Comparison of ENCODE assay signal across 9 cellular contexts in the genomic region with DNA sequence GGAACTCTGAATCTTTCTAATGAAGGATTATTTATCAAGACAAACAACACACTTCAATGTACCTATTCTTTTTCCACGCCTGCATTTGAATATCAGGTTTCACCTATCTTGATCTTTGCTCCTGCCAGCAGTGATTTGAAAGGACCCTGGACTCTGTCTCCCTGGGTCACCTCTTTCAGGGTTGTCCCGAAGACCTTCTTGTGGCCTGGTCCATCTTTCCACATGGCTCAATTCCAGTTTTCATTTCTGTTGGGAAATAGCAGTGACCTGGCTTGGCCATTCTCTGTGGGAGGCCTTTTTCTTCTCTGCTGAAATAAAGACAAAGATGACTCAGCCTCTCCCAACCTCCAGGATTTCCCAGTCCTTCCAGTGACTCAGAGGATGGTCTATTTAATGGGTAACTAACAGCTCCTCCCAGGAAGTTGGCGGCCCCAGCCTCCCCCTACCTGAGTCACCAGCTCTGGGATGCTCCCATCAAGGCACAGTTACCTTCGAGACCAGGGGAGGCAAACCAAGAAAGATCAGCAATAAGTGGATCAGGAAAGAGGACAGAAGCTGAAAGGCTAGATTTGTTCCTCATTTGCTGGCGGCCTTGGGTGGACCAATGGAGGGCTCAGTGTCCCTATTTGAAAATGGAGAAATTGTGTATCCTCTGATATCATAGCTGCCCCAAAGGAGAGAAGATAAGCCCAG. TPM values are rescaled to one million over a fixed set of nuclear protein-coding genes. Genes with fewer than 3 reads are reported as not detected.
A peak's percentile ranks its signal among the peaks of the same experiment; 100 is the strongest.
DNase-seq lines count a peak whose midpoint lies in the region; ATAC-seq, FAIRE-seq and TF ChIP-seq lines count a peak whose summit lies in the region.
"Had no signal": no experiment of that assay in that cellular context is flagged by ENCODE, and none has a peak within 500 bp of the region (broad histone marks: within the 10 kb centered on the region; RNA-seq: fewer than 3 reads in every experiment).

No MANE protein-coding gene starts in this region.

- FAIRE-seq in A204.1 (lab: Jason Lieb, UNC), result peak; percentile 99
- FAIRE-seq: GM12878 had no signal

- peak overlapping the region; percentile 34 for H3K4me3 Mint-ChIP-seq in activated T-helper 17 cell treated with anti-CD3 and anti-CD28 coated beads, Interleukin-2, amount 50 U/mL, for 72 hours
- no peak overlapping the region for H3K4me3 Mint-ChIP-seq in natural killer cell treated with Interleukin-12 subunit alpha and Interleukin-12 subunit beta and Interleukin-15 and Interleukin-18, amount 100 ng/mL, for 72 hours

- CTCF ChIA-PET in HEK293T (lab: Yijun Ruan, JAX), result interaction anchor here (1.3 kb wide), 1 partner anchor 50 kb away, joined by 3 read pairs; no protein-coding TSS in a partner anchor

- no peaks in the 10 kb centered on the region for H3K9me3 Mint-ChIP-seq in activated T-helper 17 cell treated with anti-CD3 and anti-CD28 coated beads, Interleukin-2, amount 50 U/mL, for 72 hours
- H3K9me3 Mint-ChIP-seq in natural killer cell treated with Interleukin-12 subunit alpha and Interleukin-12 subunit beta and Interleukin-15 and Interleukin-18, amount 100 ng/mL, for 72 hours, result no peaks in the 10 kb centered on the region

- H3K27ac Mint-ChIP-seq in activated T-helper 17 cell treated with anti-CD3 and anti-CD28 coated beads, Interleukin-2, amount 50 U/mL, for 72 hours, result peak overlapping the region; percentile 67
- no peak overlapping the region for H3K27ac Mint-ChIP-seq in natural killer cell treated with Interleukin-12 subunit alpha and Interleukin-12 subunit beta and Interleukin-15 and Interleukin-18, amount 100 ng/mL, for 72 hours

- in situ Hi-C loops in KBM-7 (cut with MboI; ENCODE audit: low pct_unique_long_range_greater_than_20kb, low sequenced_read_pairs), result no loop called here

- POLR2A ChIA-PET in HEK293T (lab: Yijun Ruan, JAX), result interaction anchor here (0.6 kb wide), 1 partner anchor 11 kb away, joined by 4 read pairs; no protein-coding TSS in a partner anchor

- ATAC-seq in activated T-helper 17 cell treated with anti-CD3 and anti-CD28 coated beads, Interleukin-2, amount 50 U/mL, for 72 hours (replicated peaks), result peak; percentile 73
- no peak for ATAC-seq in natural killer cell treated with Interleukin-12 subunit alpha and Interleukin-12 subunit beta and Interleukin-15 and Interleukin-18, amount 100 ng/mL, for 72 hours
- ATAC-seq in GM19035 (IDR thresholded peaks at IDR 0.05; ENCODE audit: unreplicated experiment), result no peak
- ATAC-seq: GM12878 had no signal

- peaks cover 26% of the 10 kb centered on the region for H3K4me1 Mint-ChIP-seq in activated T-helper 17 cell treated with anti-CD3 and anti-CD28 coated beads, Interleukin-2, amount 50 U/mL, for 72 hours
- H3K4me1 Mint-ChIP-seq in natural killer cell treated with Interleukin-12 subunit alpha and Interleukin-12 subunit beta and Interleukin-15 and Interleukin-18, amount 100 ng/mL, for 72 hours (ENCODE audit: low read depth in 2 of 2), result peaks cover 6 to 10% of the 10 kb centered on the region in 2 donors

- no peaks in the 10 kb centered on the region for H3K36me3 Mint-ChIP-seq in activated T-helper 17 cell treated with anti-CD3 and anti-CD28 coated beads, Interleukin-2, amount 50 U/mL, for 72 hours (ENCODE audit: low read depth)
- H3K36me3 Mint-ChIP-seq in natural killer cell treated with Interleukin-12 subunit alpha and Interleukin-12 subunit beta and Interleukin-15 and Interleukin-18, amount 100 ng/mL, for 72 hours, result no peaks in the 10 kb centered on the region

- H3K27me3 Mint-ChIP-seq in activated T-helper 17 cell treated with anti-CD3 and anti-CD28 coated beads, Interleukin-2, amount 50 U/mL, for 72 hours, result no peaks in the 10 kb centered on the region
- H3K27me3 Mint-ChIP-seq in natural killer cell treated with Interleukin-12 subunit alpha and Interleukin-12 subunit beta and Interleukin-15 and Interleukin-18, amount 100 ng/mL, for 72 hours, result peaks cover 20 to 32% of the 10 kb centered on the region in 2 donors

- peak; percentile 32 for DNase-seq in HEK293T (ENCODE audit: extremely low spot score)
- DNase-seq in kidney tubule cell (ENCODE audit: low spot score), result peak; percentile 99
- DNase-seq in natural killer cell treated with Interleukin-12 subunit alpha and Interleukin-12 subunit beta and Interleukin-15 and Interleukin-18, amount 100 ng/mL, for 72 hours (ENCODE audit: low spot score), result no peak
- DNase-seq in KBM-7, result no peak
- DNase-seq in stimulated activated CD4-positive, alpha-beta T cell treated with anti-CD3 and anti-CD28 coated beads, Interleukin-4, amount 100 ng/mL, for 4 hours, result no peak

TF ChIP-seq in HEK293T, 16 proteins besides CTCF, POLR2A, EP300 and RAD21:
- TF ChIP-seq HDGF (IDR thresholded peaks at IDR 0.05; ENCODE audit: borderline replicate concordance) (no peak), LEF1 (IDR thresholded peaks at IDR 0.05; ENCODE audit: borderline replicate concordance) (no peak), FOXK2 (IDR thresholded peaks at IDR 0.05) (no peak), FOXA1 (IDR thresholded peaks at IDR 0.05) (no peak), TARDBP (IDR thresholded peaks at IDR 0.05) (no peak), ELF4 (IDR thresholded peaks at IDR 0.05) (no peak), ZNF384 (IDR thresholded peaks at IDR 0.05) (no peak), ARNT (IDR thresholded peaks at IDR 0.05) (no peak), SUZ12 (IDR thresholded peaks at IDR 0.05) (no peak), L3MBTL2 (conservative IDR thresholded peaks at IDR 0.05) (no peak), SP1 (IDR thresholded peaks at IDR 0.05) (no peak), CTBP1 (IDR thresholded peaks at IDR 0.05; ENCODE audit: borderline replicate concordance) (no peak), NFRKB (IDR thresholded peaks at IDR 0.05) (no peak), FOXM1 (IDR thresholded peaks at IDR 0.05; ENCODE audit: borderline replicate concordance) (no peak), BHLHE40 (IDR thresholded peaks at IDR 0.05; ENCODE audit: borderline replicate concordance) (no peak)
- TF ChIP-seq, protein P1, sequence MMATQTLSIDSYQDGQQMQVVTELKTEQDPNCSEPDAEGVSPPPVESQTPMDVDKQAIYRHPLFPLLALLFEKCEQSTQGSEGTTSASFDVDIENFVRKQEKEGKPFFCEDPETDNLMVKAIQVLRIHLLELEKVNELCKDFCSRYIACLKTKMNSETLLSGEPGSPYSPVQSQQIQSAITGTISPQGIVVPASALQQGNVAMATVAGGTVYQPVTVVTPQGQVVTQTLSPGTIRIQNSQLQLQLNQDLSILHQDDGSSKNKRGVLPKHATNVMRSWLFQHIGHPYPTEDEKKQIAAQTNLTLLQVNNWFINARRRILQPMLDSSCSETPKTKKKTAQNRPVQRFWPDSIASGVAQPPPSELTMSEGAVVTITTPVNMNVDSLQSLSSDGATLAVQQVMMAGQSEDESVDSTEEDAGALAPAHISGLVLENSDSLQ (IDR thresholded peaks at IDR 0.05), result no peak
TF ChIP-seq in HEK293T: peak in this region for 0.

RNA-seq across cellular contexts. Expression of a gene that starts 13.1 kb away (rescaled TPM):
- total RNA-seq in activated T-helper 17 cell treated with anti-CD3 and anti-CD28 coated beads, Interleukin-2, amount 50 U/mL, for 72 hours, result 10 to 100 TPM in 1 of 2 donors, 1 to 10 TPM in 1; 8.3 to 19.9 TPM
- total RNA-seq in natural killer cell treated with Interleukin-12 subunit alpha and Interleukin-12 subunit beta and Interleukin-15 and Interleukin-18, amount 100 ng/mL, for 72 hours, result 1 to 10 TPM; 1.3 to 1.5 TPM

Comparison
In these comparisons a context has a peak if more than half of its experiments do, and no peak if none do; other contexts are left out.
1. DNase-seq: peak in HEK293T (single experiment) and kidney tubule cell (single experiment); none in natural killer cell treated with Interleukin-12 subunit alpha and Interleukin-12 subunit beta and Interleukin-15 and Interleukin-18, amount 100 ng/mL, for 72 hours (single experiment), KBM-7 (single experiment) and stimulated activated CD4-positive, alpha-beta T cell treated with anti-CD3 and anti-CD28 coated beads, Interleukin-4, amount 100 ng/mL, for 4 hours (0 of 2).